In genomic region chr15:75452364-75452967, GRCh38 we compare ENCODE assay signal across 1 cellular context.
TF ChIP-seq lines count a peak whose summit lies in the region.

No MANE protein-coding gene starts in this region.

TF ChIP-seq in HepG2, 621 proteins besides CTCF, POLR2A, EP300 and RAD21 (continued from another document and continues in another):
- TF ChIP-seq NFRKB (IDR thresholded peaks at IDR 0.05) (no peak), ZNF567 (CRISPR knock-in tag; IDR thresholded peaks at IDR 0.05; ENCODE audit: borderline replicate concordance) (no peak), ZNF30 (CRISPR knock-in tag; IDR thresholded peaks at IDR 0.05) (no peak), ZFP36 (IDR thresholded peaks at IDR 0.05; ENCODE audit: borderline replicate concordance, low read depth, low read length, partially characterized antibody) (no peak), ZNF549 (CRISPR knock-in tag; IDR thresholded peaks at IDR 0.05) (no peak), ZNF788 (CRISPR knock-in tag; IDR thresholded peaks at IDR 0.05; ENCODE audit: borderline replicate concordance) (0 out of 2 replicates have a peak, but pooled peaks have one; percentile 20), ARNT2 (CRISPR knock-in tag; IDR thresholded peaks at IDR 0.05; ENCODE audit: low read depth) (no peak), KLF11 (CRISPR knock-in tag; IDR thresholded peaks at IDR 0.05) (no peak; the same call in 1 of the 2 replicates), ASH2L (IDR thresholded peaks at IDR 0.05; ENCODE audit: insufficient read length, low read depth, low read length) (peak; percentile 70), EZH2 (conservative IDR thresholded peaks at IDR 0.05; ENCODE audit: low read depth, low read length) (no peak), BHLHE40 (IDR thresholded peaks at IDR 0.05; ENCODE audit: low read length) (no peak), RFX5 (IDR thresholded peaks at IDR 0.05; ENCODE audit: low read depth, low read length) (no peak), JUNB (CRISPR knock-in tag; IDR thresholded peaks at IDR 0.05; ENCODE audit: borderline replicate concordance) (no peak), DNMT1 (CRISPR knock-in tag; IDR thresholded peaks at IDR 0.05) (no peak), SP4 (CRISPR knock-in tag; IDR thresholded peaks at IDR 0.05) (no peak), BCLAF1 (IDR thresholded peaks at IDR 0.05) (no peak), ZNF382 (CRISPR knock-in tag; IDR thresholded peaks at IDR 0.05; ENCODE audit: borderline replicate concordance) (no peak), RXRA (CRISPR knock-in tag; IDR thresholded peaks at IDR 0.05) (no peak), ZBTB20 (CRISPR knock-in tag; IDR thresholded peaks at IDR 0.05; ENCODE audit: borderline replicate concordance, low read depth) (no peak), TARDBP (CRISPR knock-in tag; IDR thresholded peaks at IDR 0.05) (no peak), ZNF75D (CRISPR knock-in tag; IDR thresholded peaks at IDR 0.05; ENCODE audit: borderline replicate concordance) (no peak), RERE (CRISPR knock-in tag; IDR thresholded peaks at IDR 0.05; ENCODE audit: low read depth) (no peak), ZNF329 (CRISPR knock-in tag; IDR thresholded peaks at IDR 0.05; ENCODE audit: low read depth) (no peak), ZC3H13 (CRISPR knock-in tag; IDR thresholded peaks at IDR 0.05) (no peak), HOXA7 (CRISPR knock-in tag; IDR thresholded peaks at IDR 0.05) (no peak), PAF1 (CRISPR knock-in tag; IDR thresholded peaks at IDR 0.05) (no peak), CBX5 (CRISPR knock-in tag; IDR thresholded peaks at IDR 0.05; ENCODE audit: borderline replicate concordance) (no peak), ZSCAN5A (CRISPR knock-in tag; IDR thresholded peaks at IDR 0.05; ENCODE audit: borderline replicate concordance) (no peak), CCAR2 (optimal IDR thresholded peaks at IDR 0.05; ENCODE audit: low read depth, low read length) (no peak), ELK4 (CRISPR knock-in tag; IDR thresholded peaks at IDR 0.05; ENCODE audit: borderline replicate concordance) (no peak), HCFC1 (IDR thresholded peaks at IDR 0.05; ENCODE audit: low read depth, low read length) (no peak), ESRRA (CRISPR knock-in tag; IDR thresholded peaks at IDR 0.05; ENCODE audit: low read depth) (no peak), ZNF792 (CRISPR knock-in tag; IDR thresholded peaks at IDR 0.05) (no peak; the same call in 1 of the 2 replicates), SSRP1 (CRISPR knock-in tag; IDR thresholded peaks at IDR 0.05) (peak; percentile 92; the same call in 1 of the 2 replicates), ZZZ3 (CRISPR knock-in tag; IDR thresholded peaks at IDR 0.05; ENCODE audit: borderline replicate concordance) (no peak; the same call in 1 of the 2 replicates)
- TF ChIP-seq, protein P1, sequence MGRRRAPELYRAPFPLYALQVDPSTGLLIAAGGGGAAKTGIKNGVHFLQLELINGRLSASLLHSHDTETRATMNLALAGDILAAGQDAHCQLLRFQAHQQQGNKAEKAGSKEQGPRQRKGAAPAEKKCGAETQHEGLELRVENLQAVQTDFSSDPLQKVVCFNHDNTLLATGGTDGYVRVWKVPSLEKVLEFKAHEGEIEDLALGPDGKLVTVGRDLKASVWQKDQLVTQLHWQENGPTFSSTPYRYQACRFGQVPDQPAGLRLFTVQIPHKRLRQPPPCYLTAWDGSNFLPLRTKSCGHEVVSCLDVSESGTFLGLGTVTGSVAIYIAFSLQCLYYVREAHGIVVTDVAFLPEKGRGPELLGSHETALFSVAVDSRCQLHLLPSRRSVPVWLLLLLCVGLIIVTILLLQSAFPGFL (CRISPR knock-in tag; IDR thresholded peaks at IDR 0.05) = no peak
- TF ChIP-seq, protein P2, sequence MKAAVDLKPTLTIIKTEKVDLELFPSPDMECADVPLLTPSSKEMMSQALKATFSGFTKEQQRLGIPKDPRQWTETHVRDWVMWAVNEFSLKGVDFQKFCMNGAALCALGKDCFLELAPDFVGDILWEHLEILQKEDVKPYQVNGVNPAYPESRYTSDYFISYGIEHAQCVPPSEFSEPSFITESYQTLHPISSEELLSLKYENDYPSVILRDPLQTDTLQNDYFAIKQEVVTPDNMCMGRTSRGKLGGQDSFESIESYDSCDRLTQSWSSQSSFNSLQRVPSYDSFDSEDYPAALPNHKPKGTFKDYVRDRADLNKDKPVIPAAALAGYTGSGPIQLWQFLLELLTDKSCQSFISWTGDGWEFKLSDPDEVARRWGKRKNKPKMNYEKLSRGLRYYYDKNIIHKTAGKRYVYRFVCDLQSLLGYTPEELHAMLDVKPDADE (CRISPR knock-in tag; IDR thresholded peaks at IDR 0.05) = no peak
- TF ChIP-seq, protein P3, sequence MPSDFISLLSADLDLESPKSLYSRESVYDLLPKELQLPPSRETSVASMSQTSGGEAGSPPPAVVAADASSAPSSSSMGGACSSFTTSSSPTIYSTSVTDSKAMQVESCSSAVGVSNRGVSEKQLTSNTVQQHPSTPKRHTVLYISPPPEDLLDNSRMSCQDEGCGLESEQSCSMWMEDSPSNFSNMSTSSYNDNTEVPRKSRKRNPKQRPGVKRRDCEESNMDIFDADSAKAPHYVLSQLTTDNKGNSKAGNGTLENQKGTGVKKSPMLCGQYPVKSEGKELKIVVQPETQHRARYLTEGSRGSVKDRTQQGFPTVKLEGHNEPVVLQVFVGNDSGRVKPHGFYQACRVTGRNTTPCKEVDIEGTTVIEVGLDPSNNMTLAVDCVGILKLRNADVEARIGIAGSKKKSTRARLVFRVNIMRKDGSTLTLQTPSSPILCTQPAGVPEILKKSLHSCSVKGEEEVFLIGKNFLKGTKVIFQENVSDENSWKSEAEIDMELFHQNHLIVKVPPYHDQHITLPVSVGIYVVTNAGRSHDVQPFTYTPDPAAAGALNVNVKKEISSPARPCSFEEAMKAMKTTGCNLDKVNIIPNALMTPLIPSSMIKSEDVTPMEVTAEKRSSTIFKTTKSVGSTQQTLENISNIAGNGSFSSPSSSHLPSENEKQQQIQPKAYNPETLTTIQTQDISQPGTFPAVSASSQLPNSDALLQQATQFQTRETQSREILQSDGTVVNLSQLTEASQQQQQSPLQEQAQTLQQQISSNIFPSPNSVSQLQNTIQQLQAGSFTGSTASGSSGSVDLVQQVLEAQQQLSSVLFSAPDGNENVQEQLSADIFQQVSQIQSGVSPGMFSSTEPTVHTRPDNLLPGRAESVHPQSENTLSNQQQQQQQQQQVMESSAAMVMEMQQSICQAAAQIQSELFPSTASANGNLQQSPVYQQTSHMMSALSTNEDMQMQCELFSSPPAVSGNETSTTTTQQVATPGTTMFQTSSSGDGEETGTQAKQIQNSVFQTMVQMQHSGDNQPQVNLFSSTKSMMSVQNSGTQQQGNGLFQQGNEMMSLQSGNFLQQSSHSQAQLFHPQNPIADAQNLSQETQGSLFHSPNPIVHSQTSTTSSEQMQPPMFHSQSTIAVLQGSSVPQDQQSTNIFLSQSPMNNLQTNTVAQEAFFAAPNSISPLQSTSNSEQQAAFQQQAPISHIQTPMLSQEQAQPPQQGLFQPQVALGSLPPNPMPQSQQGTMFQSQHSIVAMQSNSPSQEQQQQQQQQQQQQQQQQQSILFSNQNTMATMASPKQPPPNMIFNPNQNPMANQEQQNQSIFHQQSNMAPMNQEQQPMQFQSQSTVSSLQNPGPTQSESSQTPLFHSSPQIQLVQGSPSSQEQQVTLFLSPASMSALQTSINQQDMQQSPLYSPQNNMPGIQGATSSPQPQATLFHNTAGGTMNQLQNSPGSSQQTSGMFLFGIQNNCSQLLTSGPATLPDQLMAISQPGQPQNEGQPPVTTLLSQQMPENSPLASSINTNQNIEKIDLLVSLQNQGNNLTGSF (CRISPR knock-in tag; IDR thresholded peaks at IDR 0.05) = no peak
- TF ChIP-seq, protein P4, sequence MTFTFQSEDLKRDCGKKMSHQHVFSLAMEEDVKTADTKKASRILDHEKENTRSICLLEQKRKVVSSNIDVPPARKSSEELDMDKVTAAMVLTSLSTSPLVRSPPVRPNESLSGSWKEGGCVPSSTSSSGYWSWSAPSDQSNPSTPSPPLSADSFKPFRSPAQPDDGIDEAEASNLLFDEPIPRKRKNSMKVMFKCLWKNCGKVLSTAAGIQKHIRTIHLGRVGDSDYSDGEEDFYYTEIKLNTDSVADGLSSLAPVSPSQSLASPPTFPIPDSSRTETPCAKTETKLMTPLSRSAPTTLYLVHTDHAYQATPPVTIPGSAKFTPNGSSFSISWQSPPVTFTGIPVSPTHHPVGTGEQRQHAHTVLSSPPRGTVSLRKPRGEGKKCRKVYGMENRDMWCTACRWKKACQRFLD (CRISPR knock-in tag; IDR thresholded peaks at IDR 0.05; ENCODE audit: borderline replicate concordance) = no peak
- TF ChIP-seq, protein P5, sequence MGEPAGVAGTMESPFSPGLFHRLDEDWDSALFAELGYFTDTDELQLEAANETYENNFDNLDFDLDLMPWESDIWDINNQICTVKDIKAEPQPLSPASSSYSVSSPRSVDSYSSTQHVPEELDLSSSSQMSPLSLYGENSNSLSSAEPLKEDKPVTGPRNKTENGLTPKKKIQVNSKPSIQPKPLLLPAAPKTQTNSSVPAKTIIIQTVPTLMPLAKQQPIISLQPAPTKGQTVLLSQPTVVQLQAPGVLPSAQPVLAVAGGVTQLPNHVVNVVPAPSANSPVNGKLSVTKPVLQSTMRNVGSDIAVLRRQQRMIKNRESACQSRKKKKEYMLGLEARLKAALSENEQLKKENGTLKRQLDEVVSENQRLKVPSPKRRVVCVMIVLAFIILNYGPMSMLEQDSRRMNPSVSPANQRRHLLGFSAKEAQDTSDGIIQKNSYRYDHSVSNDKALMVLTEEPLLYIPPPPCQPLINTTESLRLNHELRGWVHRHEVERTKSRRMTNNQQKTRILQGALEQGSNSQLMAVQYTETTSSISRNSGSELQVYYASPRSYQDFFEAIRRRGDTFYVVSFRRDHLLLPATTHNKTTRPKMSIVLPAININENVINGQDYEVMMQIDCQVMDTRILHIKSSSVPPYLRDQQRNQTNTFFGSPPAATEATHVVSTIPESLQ (CRISPR knock-in tag; conservative IDR thresholded peaks at IDR 0.05) = no peak; the same call in 1 of the 2 replicates
